ENCODE assay signal across 2 cellular contexts in the genomic region with DNA sequence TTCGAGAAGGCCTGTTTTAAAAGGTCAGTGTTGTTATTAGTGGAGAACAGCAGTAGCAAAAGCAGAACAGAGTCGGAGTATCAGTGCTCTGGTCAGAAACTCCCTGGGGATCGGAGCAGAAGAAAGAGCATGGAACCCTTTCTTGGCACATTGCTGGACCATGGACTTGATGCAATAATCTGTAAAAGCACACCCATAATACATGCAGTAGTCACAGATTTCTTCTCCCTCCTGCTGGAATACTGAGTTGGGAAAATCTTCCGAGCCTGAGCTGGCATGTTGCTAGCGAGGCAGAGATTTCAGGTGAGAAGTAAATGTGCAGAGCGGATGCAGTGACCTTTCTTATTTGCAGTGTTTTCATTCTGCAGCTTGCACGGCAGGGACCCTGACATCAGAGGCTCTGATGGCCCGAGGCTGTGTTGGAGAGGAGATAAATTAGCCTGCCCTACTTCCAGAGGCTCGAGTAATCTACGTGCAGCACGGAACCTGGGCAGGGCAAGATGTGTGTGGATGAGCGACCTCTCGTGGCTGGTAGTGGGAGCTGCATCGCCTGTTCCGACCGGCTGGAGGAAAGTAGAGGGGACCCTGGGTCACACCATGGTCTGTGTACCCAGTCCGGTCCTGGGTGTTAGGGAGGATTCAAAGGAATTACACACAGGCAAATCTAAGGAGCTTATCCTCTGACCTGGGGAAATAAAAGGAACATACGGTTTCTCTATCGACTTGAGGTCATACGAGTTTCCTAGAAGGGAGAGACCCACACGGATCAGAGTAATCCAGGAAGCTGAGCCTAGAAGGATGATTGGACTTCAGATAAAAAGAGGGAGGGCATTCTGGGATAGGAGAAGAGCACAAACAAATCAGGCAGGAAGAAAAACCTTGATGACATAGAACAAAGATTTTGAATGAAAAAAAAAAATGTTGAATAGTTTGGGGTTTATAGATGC.
A peak's percentile ranks its signal among the peaks of the same experiment; 100 is the strongest.
TF ChIP-seq lines count a peak whose summit lies in the region.

No MANE protein-coding gene starts in this region.

TF ChIP-seq in HEK293, 187 proteins besides CTCF, POLR2A, EP300 and RAD21 (continued from another document and continues in another):
- TF ChIP-seq, protein P1, sequence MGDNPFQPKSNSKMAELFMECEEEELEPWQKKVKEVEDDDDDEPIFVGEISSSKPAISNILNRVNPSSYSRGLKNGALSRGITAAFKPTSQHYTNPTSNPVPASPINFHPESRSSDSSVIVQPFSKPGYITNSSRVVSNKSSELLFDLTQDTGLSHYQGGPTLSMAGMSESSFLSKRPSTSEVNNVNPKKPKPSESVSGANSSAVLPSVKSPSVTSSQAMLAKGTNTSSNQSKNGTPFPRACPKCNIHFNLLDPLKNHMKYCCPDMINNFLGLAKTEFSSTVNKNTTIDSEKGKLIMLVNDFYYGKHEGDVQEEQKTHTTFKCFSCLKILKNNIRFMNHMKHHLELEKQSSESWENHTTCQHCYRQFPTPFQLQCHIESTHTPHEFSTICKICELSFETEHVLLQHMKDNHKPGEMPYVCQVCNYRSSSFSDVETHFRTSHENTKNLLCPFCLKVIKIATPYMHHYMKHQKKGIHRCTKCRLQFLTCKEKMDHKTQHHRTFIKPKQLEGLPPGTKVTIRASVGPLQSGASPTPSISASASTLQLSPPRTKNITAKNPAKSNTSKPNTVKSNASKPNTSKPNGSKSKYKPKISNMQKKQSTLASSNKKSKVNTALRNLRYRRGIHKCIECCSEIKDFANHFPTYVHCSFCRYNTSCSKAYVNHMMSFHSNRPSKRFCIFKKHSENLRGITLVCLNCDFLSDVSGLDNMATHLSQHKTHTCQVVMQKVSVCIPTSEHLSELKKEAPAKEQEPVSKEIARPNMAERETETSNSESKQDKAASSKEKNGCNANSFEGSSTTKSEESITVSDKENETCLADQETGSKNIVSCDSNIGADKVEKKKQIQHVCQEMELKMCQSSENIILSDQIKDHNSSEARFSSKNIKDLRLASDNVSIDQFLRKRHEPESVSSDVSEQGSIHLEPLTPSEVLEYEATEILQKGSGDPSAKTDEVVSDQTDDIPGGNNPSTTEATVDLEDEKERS (tag by site-specific recombination; IDR thresholded peaks at IDR 0.05), result no peak
- TF ChIP-seq ZNF221 (tag by site-specific recombination; IDR thresholded peaks at IDR 0.05; ENCODE audit: borderline replicate concordance) (no peak), ZNF140 (tag by site-specific recombination; IDR thresholded peaks at IDR 0.05) (no peak), IKZF3 (tag by site-specific recombination; IDR thresholded peaks at IDR 0.05) (peak; percentile 99), ZNF521 (tag by site-specific recombination; IDR thresholded peaks at IDR 0.05) (no peak), OSR2 (tag by site-specific recombination; IDR thresholded peaks at IDR 0.05) (peak; percentile 63), ZNF184 (tag by site-specific recombination; IDR thresholded peaks at IDR 0.05) (peak; percentile 58; the same call in 1 of the 2 replicates), ZEB2 (tag by site-specific recombination; IDR thresholded peaks at IDR 0.05) (peak; percentile 90), ZNF621 (tag by site-specific recombination; IDR thresholded peaks at IDR 0.05) (no peak), TCF7L2 (IDR thresholded peaks at IDR 0.05; ENCODE audit: borderline replicate concordance, low read depth, low read length) (peak; percentile 91)
- TF ChIP-seq, protein P2, sequence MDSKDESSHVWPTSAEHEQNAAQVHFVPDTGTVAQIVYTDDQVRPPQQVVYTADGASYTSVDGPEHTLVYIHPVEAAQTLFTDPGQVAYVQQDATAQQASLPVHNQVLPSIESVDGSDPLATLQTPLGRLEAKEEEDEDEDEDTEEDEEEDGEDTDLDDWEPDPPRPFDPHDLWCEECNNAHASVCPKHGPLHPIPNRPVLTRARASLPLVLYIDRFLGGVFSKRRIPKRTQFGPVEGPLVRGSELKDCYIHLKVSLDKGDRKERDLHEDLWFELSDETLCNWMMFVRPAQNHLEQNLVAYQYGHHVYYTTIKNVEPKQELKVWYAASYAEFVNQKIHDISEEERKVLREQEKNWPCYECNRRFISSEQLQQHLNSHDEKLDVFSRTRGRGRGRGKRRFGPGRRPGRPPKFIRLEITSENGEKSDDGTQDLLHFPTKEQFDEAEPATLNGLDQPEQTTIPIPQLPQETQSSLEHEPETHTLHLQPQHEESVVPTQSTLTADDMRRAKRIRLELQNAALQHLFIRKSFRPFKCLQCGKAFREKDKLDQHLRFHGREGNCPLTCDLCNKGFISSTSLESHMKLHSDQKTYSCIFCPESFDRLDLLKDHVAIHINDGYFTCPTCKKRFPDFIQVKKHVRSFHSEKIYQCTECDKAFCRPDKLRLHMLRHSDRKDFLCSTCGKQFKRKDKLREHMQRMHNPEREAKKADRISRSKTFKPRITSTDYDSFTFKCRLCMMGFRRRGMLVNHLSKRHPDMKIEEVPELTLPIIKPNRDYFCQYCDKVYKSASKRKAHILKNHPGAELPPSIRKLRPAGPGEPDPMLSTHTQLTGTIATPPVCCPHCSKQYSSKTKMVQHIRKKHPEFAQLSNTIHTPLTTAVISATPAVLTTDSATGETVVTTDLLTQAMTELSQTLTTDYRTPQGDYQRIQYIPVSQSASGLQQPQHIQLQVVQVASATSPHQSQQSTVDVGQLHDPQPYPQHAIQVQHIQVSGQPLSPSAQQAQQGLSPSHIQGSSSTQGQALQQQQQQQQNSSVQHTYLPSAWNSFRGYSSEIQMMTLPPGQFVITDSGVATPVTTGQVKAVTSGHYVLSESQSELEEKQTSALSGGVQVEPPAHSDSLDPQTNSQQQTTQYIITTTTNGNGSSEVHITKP (tag by site-specific recombination; IDR thresholded peaks at IDR 0.05), result peak; percentile 80
- TF ChIP-seq, protein P3, sequence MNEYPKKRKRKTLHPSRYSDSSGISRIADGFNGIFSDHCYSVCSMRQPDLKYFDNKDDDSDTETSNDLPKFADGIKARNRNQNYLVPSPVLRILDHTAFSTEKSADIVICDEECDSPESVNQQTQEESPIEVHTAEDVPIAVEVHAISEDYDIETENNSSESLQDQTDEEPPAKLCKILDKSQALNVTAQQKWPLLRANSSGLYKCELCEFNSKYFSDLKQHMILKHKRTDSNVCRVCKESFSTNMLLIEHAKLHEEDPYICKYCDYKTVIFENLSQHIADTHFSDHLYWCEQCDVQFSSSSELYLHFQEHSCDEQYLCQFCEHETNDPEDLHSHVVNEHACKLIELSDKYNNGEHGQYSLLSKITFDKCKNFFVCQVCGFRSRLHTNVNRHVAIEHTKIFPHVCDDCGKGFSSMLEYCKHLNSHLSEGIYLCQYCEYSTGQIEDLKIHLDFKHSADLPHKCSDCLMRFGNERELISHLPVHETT (tag by site-specific recombination; IDR thresholded peaks at IDR 0.05), result peak; percentile 66; the same call in 1 of the 2 replicates
- TF ChIP-seq, protein P4, sequence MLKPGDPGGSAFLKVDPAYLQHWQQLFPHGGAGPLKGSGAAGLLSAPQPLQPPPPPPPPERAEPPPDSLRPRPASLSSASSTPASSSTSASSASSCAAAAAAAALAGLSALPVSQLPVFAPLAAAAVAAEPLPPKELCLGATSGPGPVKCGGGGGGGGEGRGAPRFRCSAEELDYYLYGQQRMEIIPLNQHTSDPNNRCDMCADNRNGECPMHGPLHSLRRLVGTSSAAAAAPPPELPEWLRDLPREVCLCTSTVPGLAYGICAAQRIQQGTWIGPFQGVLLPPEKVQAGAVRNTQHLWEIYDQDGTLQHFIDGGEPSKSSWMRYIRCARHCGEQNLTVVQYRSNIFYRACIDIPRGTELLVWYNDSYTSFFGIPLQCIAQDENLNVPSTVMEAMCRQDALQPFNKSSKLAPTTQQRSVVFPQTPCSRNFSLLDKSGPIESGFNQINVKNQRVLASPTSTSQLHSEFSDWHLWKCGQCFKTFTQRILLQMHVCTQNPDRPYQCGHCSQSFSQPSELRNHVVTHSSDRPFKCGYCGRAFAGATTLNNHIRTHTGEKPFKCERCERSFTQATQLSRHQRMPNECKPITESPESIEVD (tag by site-specific recombination; IDR thresholded peaks at IDR 0.05), result no peak

TF ChIP-seq in K562, 482 proteins besides CTCF, POLR2A, EP300 and RAD21 (continued from another document):
- TF ChIP-seq, protein P5, sequence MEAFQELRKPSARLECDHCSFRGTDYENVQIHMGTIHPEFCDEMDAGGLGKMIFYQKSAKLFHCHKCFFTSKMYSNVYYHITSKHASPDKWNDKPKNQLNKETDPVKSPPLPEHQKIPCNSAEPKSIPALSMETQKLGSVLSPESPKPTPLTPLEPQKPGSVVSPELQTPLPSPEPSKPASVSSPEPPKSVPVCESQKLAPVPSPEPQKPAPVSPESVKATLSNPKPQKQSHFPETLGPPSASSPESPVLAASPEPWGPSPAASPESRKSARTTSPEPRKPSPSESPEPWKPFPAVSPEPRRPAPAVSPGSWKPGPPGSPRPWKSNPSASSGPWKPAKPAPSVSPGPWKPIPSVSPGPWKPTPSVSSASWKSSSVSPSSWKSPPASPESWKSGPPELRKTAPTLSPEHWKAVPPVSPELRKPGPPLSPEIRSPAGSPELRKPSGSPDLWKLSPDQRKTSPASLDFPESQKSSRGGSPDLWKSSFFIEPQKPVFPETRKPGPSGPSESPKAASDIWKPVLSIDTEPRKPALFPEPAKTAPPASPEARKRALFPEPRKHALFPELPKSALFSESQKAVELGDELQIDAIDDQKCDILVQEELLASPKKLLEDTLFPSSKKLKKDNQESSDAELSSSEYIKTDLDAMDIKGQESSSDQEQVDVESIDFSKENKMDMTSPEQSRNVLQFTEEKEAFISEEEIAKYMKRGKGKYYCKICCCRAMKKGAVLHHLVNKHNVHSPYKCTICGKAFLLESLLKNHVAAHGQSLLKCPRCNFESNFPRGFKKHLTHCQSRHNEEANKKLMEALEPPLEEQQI (IDR thresholded peaks at IDR 0.05), result no peak
- TF ChIP-seq, protein P6, sequence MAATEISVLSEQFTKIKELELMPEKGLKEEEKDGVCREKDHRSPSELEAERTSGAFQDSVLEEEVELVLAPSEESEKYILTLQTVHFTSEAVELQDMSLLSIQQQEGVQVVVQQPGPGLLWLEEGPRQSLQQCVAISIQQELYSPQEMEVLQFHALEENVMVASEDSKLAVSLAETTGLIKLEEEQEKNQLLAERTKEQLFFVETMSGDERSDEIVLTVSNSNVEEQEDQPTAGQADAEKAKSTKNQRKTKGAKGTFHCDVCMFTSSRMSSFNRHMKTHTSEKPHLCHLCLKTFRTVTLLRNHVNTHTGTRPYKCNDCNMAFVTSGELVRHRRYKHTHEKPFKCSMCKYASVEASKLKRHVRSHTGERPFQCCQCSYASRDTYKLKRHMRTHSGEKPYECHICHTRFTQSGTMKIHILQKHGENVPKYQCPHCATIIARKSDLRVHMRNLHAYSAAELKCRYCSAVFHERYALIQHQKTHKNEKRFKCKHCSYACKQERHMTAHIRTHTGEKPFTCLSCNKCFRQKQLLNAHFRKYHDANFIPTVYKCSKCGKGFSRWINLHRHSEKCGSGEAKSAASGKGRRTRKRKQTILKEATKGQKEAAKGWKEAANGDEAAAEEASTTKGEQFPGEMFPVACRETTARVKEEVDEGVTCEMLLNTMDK (IDR thresholded peaks at IDR 0.05; ENCODE audit: borderline replicate concordance, insufficient read depth, low read depth, low read length, poor library complexity, severe bottlenecking), result peak; percentile 26
- TF ChIP-seq ZFP36 (IDR thresholded peaks at IDR 0.05; ENCODE audit: low read depth, low read length, partially characterized antibody) (peak; percentile 26), RBBP5 (IDR thresholded peaks at IDR 0.05; ENCODE audit: borderline replicate concordance, insufficient read depth, low read length, poor library complexity, severe bottlenecking) (peak; percentile 30), STAG1 (CRISPR knock-in tag; IDR thresholded peaks at IDR 0.05; ENCODE audit: borderline replicate concordance) (peak; percentile 64; the same call in 1 of the 2 replicates), JUND (IDR thresholded peaks at IDR 0.05; ENCODE audit: borderline replicate concordance, low read depth, low read length) (no peak), JUND (tag; IDR thresholded peaks at IDR 0.05; ENCODE audit: borderline replicate concordance, low read depth, low read length) (peak; percentile 15; the same call in 1 of the 3 replicates), TAL1 (IDR thresholded peaks at IDR 0.05) (peak; percentile 9; the same call in 1 of the 2 replicates)
